Comparison of ENCODE assay signal across 26 cellular contexts in genomic region chr12:52223411-52224039, GRCh38. TPM values are rescaled to one million over a fixed set of nuclear protein-coding genes. Genes with fewer than 3 reads are reported as not detected.
DNase-seq lines count a peak whose midpoint lies in the region; ATAC-seq, FAIRE-seq and TF ChIP-seq lines count a peak whose summit lies in the region.
"Had no signal": no experiment of that assay in that cellular context is flagged by ENCODE, and none has a peak within 500 bp of the region (broad histone marks: within the 10 kb centered on the region; RNA-seq: fewer than 3 reads in every experiment).

No MANE protein-coding gene starts in this region.

- H4K20me1 ChIP-seq in Karpas-422 (ENCODE audit: insufficient read depth, low read depth, low read length) = no peaks in the 10 kb centered on the region

- CTCF ChIA-PET in MCF 10A (lab: Yijun Ruan, JAX) = interaction anchor here (1.0 to 4.0 kb wide), 3 partner anchors 9 to 13 kb away, joined by 3 to 26 read pairs (median 6); partner anchors contain the start of gene KRT7

- no peak for ATAC-seq in lower lobe of right lung
- ATAC-seq in GM18858 (IDR thresholded peaks at IDR 0.05; ENCODE audit: unreplicated experiment) = no peak
- ATAC-seq: activated CD8-positive, alpha-beta memory T cell treated with anti-CD3 and anti-CD28 coated beads, Interleukin-2, amount 10 ng/mL, durations not matched to agents 7 days and 5 days; gastrocnemius medialis; K562 had no signal

- intact Hi-C loops in MCF 10A (cut with micrococcal nuclease) = no loop called here
- intact Hi-C loops in breast epithelium (cut with DNase I; ENCODE audit: low total_unique reads) = loop anchor here (1.0 kb wide), 1 partner anchor 13 kb away; no protein-coding TSS in a partner anchor
- intact Hi-C loops in lower lobe of right lung (cut with DNase I) = no loop called here
- intact Hi-C loops in stomach (cut with DNase I; ENCODE audit: low total_unique reads) = no loop called here

- no peak overlapping the region for H3K4me3 Mint-ChIP-seq in MCF 10A (ENCODE audit: unreplicated experiment)
- H3K4me3 Mint-ChIP-seq: activated CD4-positive, alpha-beta T cell treated with anti-CD3 and anti-CD28 coated beads, Interleukin-2, amount 10 ng/mL, durations not matched to agents 7 days and 5 days; activated CD8-positive, alpha-beta memory T cell treated with anti-CD3 and anti-CD28 coated beads, Interleukin-2, amount 10 ng/mL, durations not matched to agents 7 days and 5 days; activated naive CD4-positive, alpha-beta T cell treated with anti-CD3 and anti-CD28 coated beads, Interleukin-2, amount 10 ng/mL, durations not matched to agents 7 days and 5 days; central memory CD8-positive, alpha-beta T cell had no signal

- H2AFZ ChIP-seq in Karpas-422 (ENCODE audit: low read length) = no peak overlapping the region

- H3K4me3 ChIP-seq in breast epithelium = no peak overlapping the region
- H3K4me3 ChIP-seq in fibroblast of mammary gland (ENCODE audit: control insufficient read depth, low read depth, low read length) = no peak overlapping the region
- H3K4me3 ChIP-seq in Karpas-422 (ENCODE audit: low read length) = no peak overlapping the region
- no peak overlapping the region for H3K4me3 ChIP-seq in lower lobe of right lung
- H3K4me3 ChIP-seq in stomach = no peak overlapping the region
- H3K4me3 ChIP-seq: gastrocnemius medialis, K562, lung, transverse colon had no signal

- no peak for TF ChIP-seq EP300 in stomach (IDR thresholded peaks at IDR 0.05)

- H3K9me3 Mint-ChIP-seq in MCF 10A (ENCODE audit: unreplicated experiment) = peaks cover 21% of the 10 kb centered on the region
- H3K9me3 Mint-ChIP-seq: activated CD4-positive, alpha-beta T cell treated with anti-CD3 and anti-CD28 coated beads, Interleukin-2, amount 10 ng/mL, durations not matched to agents 7 days and 5 days; activated naive CD4-positive, alpha-beta T cell treated with anti-CD3 and anti-CD28 coated beads, Interleukin-2, amount 10 ng/mL, durations not matched to agents 7 days and 5 days; central memory CD8-positive, alpha-beta T cell had no signal

- H3K27ac ChIP-seq in breast epithelium = no peak overlapping the region
- no peak overlapping the region for H3K27ac ChIP-seq in Karpas-422 (ENCODE audit: low read length)
- no peak overlapping the region for H3K27ac ChIP-seq in lower lobe of right lung
- H3K27ac ChIP-seq in stomach = no peak overlapping the region
- H3K27ac ChIP-seq: gastrocnemius medialis, neutrophil, transverse colon had no signal

- H3K27ac Mint-ChIP-seq in MCF 10A (ENCODE audit: low read depth, unreplicated experiment) = peak overlapping the region; percentile 83
- H3K27ac Mint-ChIP-seq: activated CD4-positive, alpha-beta T cell treated with anti-CD3 and anti-CD28 coated beads, Interleukin-2, amount 10 ng/mL, durations not matched to agents 7 days and 5 days; activated CD8-positive, alpha-beta memory T cell treated with anti-CD3 and anti-CD28 coated beads, Interleukin-2, amount 10 ng/mL, durations not matched to agents 7 days and 5 days; activated naive CD4-positive, alpha-beta T cell treated with anti-CD3 and anti-CD28 coated beads, Interleukin-2, amount 10 ng/mL, durations not matched to agents 7 days and 5 days had no signal

- no peaks in the 10 kb centered on the region for H3K9me2 ChIP-seq in Karpas-422 (replicated peaks; ENCODE audit: insufficient read depth, low read length)

- H3K9ac ChIP-seq in Karpas-422 (ENCODE audit: low read length) = no peak overlapping the region

- H3K4me1 ChIP-seq in breast epithelium (peaks cover 0 to 5% of the 10 kb centered on the region in 2 donors), Karpas-422 (ENCODE audit: low read length) (no peaks in the 10 kb centered on the region), lower lobe of right lung (no peaks in the 10 kb centered on the region), stomach (peaks cover 0 to 16% (median 6%) of the 10 kb centered on the region in 4 donors)
- H3K4me1 ChIP-seq: gastrocnemius medialis, transverse colon had no signal

- 90 to 96% (median 93%) methylated on average over 5 of the region's 5 CpGs for WGBS in stomach, 5 donors

- no peaks in the 10 kb centered on the region for H3K27me3 Mint-ChIP-seq in MCF 10A (ENCODE audit: insufficient read depth, unreplicated experiment)

- H3K36me3 Mint-ChIP-seq in MCF 10A (ENCODE audit: insufficient read depth, unreplicated experiment) = no peaks in the 10 kb centered on the region
- H3K36me3 Mint-ChIP-seq: activated CD8-positive, alpha-beta memory T cell treated with anti-CD3 and anti-CD28 coated beads, Interleukin-2, amount 10 ng/mL, durations not matched to agents 7 days and 5 days; activated naive CD4-positive, alpha-beta T cell treated with anti-CD3 and anti-CD28 coated beads, Interleukin-2, amount 10 ng/mL, durations not matched to agents 7 days and 5 days had no signal

- H3K4me2 ChIP-seq in Karpas-422 (ENCODE audit: low read depth, low read length, poor library complexity, severe bottlenecking) = no peak overlapping the region

- TF ChIP-seq POLR2A in breast epithelium (IDR thresholded peaks at IDR 0.05) (no peak), stomach (IDR thresholded peaks at IDR 0.05) (no peak)

- H3K9me3 ChIP-seq in breast epithelium (no peaks in the 10 kb centered on the region), Karpas-422 (ENCODE audit: low read length) (no peaks in the 10 kb centered on the region), lower lobe of right lung (no peaks in the 10 kb centered on the region), stomach (peaks cover 0 to 4% (median 0%) of the 10 kb centered on the region in 4 donors)
- H3K9me3 ChIP-seq: gastrocnemius medialis, neutrophil, transverse colon had no signal

- POLR2A ChIA-PET in MCF 10A (lab: Yijun Ruan, JAX) = interaction anchor here (1.4 to 3.5 kb wide), 3 partner anchors 11 to 57 kb away, joined by 3 to 15 read pairs (median 11); no protein-coding TSS in a partner anchor

- BruUV-seq in MCF 10A (replicated peaks; lab: Mats Ljungman, UMichigan) = no TSS peak

- DNase-seq in MCF 10A (ENCODE audit: unreplicated experiment) (no peak), breast epithelium (ENCODE audit: low spot score in 2 of 2) (no peak), fibroblast of mammary gland (ENCODE audit: low read depth) (peak; percentile 65), Karpas-422 (no peak), lower lobe of right lung (no peak), stomach (no peak)
- DNase-seq: 8988T; activated CD4-positive, alpha-beta T cell treated with anti-CD3 and anti-CD28 coated beads, Interleukin-2, amount 10 ng/mL, durations not matched to agents 7 days and 5 days; activated CD8-positive, alpha-beta memory T cell treated with anti-CD3 and anti-CD28 coated beads, Interleukin-2, amount 10 ng/mL, durations not matched to agents 7 days and 5 days; activated naive CD4-positive, alpha-beta T cell treated with anti-CD3 and anti-CD28 coated beads, Interleukin-2, amount 10 ng/mL, durations not matched to agents 7 days and 5 days; COR-L47; gastrocnemius medialis; islet precursor cell; NCI-H187; NCI-H69; retina; stimulated activated CD4-positive, alpha-beta T cell treated with anti-CD3 and anti-CD28 coated beads, Interleukin-12 subunit alpha, Interleukin-12 subunit beta, amount 100 ng/mL, for 4 hours; stimulated activated CD4-positive, alpha-beta T cell treated with anti-CD3 and anti-CD28 coated beads, Interleukin-4, amount 100 ng/mL, for 4 hours; transverse colon had no signal

- H3K27me3 ChIP-seq in breast epithelium (no peaks in the 10 kb centered on the region), Karpas-422 (ENCODE audit: low read length) (no peaks in the 10 kb centered on the region), lower lobe of right lung (ENCODE audit: low read depth) (peaks cover 5% of the 10 kb centered on the region), stomach (peaks cover 0 to 20% (median 0%) of the 10 kb centered on the region in 3 donors)
- H3K27me3 ChIP-seq: gastrocnemius medialis, transverse colon had no signal

- no peaks in the 10 kb centered on the region for H3K36me3 ChIP-seq in breast epithelium
- no peaks in the 10 kb centered on the region for H3K36me3 ChIP-seq in Karpas-422 (ENCODE audit: insufficient read depth, low read length)
- H3K36me3 ChIP-seq in lower lobe of right lung = no peaks in the 10 kb centered on the region
- H3K36me3 ChIP-seq in stomach = no peaks in the 10 kb centered on the region
- H3K36me3 ChIP-seq: gastrocnemius medialis, neutrophil, transverse colon had no signal

- FAIRE-seq in TTC549 (lab: Jason Lieb, UNC) = peak; percentile 68
- FAIRE-seq: K562 had no signal

- H3K4me1 Mint-ChIP-seq in MCF 10A (ENCODE audit: insufficient read depth, unreplicated experiment) = peaks cover 36% of the 10 kb centered on the region
- H3K4me1 Mint-ChIP-seq: central memory CD8-positive, alpha-beta T cell had no signal

- TF ChIP-seq CTCF in MCF 10A (IDR thresholded peaks at IDR 0.05; ENCODE audit: unreplicated experiment) (no peak), breast epithelium (IDR thresholded peaks at IDR 0.05) (no peak), fibroblast of mammary gland (conservative IDR thresholded peaks at IDR 0.05; ENCODE audit: control insufficient read depth, insufficient read depth, low read depth, low read length) (no peak), lower lobe of right lung (IDR thresholded peaks at IDR 0.05) (no peak), stomach (IDR thresholded peaks at IDR 0.05) (no peak)

- H3K79me2 ChIP-seq in Karpas-422 (ENCODE audit: low read length) = no peaks in the 10 kb centered on the region

RNA-seq across cellular contexts. Expression of gene KRT7, which starts 9.5 kb away (rescaled TPM):
- total RNA-seq in MCF 10A (2022) (2,379 and 3,360 TPM in 2 replicates), breast epithelium (1,000 to 10,000 TPM in 1 of 3 donors, 100 to 1,000 TPM in 1, 1 to 10 TPM in 1; 4.2 to 1,051 (median 358) TPM), lower lobe of right lung (257 TPM), stomach (100 to 1,000 TPM in 1 of 5 donors, 10 to 100 TPM in 2, not detected in 2; 47.0 to 186 (median 95.8) TPM)
- not detected in 2 replicates for total RNA-seq in Karpas-422 (2014; rRNA removed; shearing (Covaris generic); ENCODE audit: low replicate concordance)
- polyA plus RNA-seq in stomach = 100 to 1,000 TPM in 2 of 3 donors, 1 to 10 TPM in 1; 6.4 to 214 (median 138) TPM
- polyA plus RNA-seq: K562 had no signal

RNA-seq across cellular contexts. Expression of gene KRT80, which starts 31.7 kb away (rescaled TPM):
- total RNA-seq in MCF 10A (2022) (27.4 and 52.3 TPM in 2 replicates), breast epithelium (1 to 10 TPM in 2 of 3 donors, not detected in 1; 2.9 to 9.8 TPM), lower lobe of right lung (3.0 TPM), stomach (under 1 TPM in 3 of 5 donors, not detected in 2; 0.29 to 0.45 (median 0.37) TPM)
- not detected in 2 replicates for total RNA-seq in Karpas-422 (2014; rRNA removed; shearing (Covaris generic); ENCODE audit: low replicate concordance)
- 1 to 10 TPM in 2 of 3 donors, not detected in 1; 3.1 to 3.7 TPM for polyA plus RNA-seq in stomach
- total RNA-seq: activated CD4-positive, alpha-beta T cell treated with anti-CD3 and anti-CD28 coated beads, Interleukin-2, amount 10 ng/mL, durations not matched to agents 7 days and 5 days; activated CD8-positive, alpha-beta memory T cell treated with anti-CD3 and anti-CD28 coated beads, Interleukin-2, amount 10 ng/mL, durations not matched to agents 7 days and 5 days; K562; T-helper 1 cell treated with Interleukin-12 subunit alpha and Interleukin-12 subunit beta and Interleukin-4 antibody, amounts not matched to agents 30 ng/mL and 1 ng/mL, for 36 hours had no signal
- polyA plus RNA-seq: K562 had no signal

RNA-seq across cellular contexts. Expression of gene KRT86, which starts 50.9 kb away (rescaled TPM):
- total RNA-seq in MCF 10A (2022) = 37.8 and 45.1 TPM in 2 replicates
- 1 to 10 TPM in 1 of 3 donors, under 1 TPM in 1, not detected in 1; 0.66 to 2.2 TPM for total RNA-seq in breast epithelium
- total RNA-seq in Karpas-422 (2014; rRNA removed; shearing (Covaris generic); ENCODE audit: low replicate concordance) = not detected in 2 replicates
- 0.74 TPM for total RNA-seq in lower lobe of right lung
- total RNA-seq in stomach = not detected
- polyA plus RNA-seq in stomach = not detected
- total RNA-seq: activated CD4-positive, alpha-beta T cell treated with anti-CD3 and anti-CD28 coated beads, Interleukin-2, amount 10 ng/mL, durations not matched to agents 7 days and 5 days; K562 had no signal
- polyA plus RNA-seq: K562 had no signal

Comparison
In these comparisons a context has a peak if more than half of its experiments do, and no peak if none do; other contexts are left out.
1. RNA of gene KRT86, which starts 50.9 kb away (total RNA-seq): 37.8 to 45.1 TPM in MCF 10A; 0.74 TPM in lower lobe of right lung (single experiment), 0.66 to 2.2 TPM in breast epithelium, not detected in Karpas-422 and not detected in stomach; every median in the first group is over 10 times any median in the second.